ENCODE assay signal across 1 cellular context in the genomic region with DNA sequence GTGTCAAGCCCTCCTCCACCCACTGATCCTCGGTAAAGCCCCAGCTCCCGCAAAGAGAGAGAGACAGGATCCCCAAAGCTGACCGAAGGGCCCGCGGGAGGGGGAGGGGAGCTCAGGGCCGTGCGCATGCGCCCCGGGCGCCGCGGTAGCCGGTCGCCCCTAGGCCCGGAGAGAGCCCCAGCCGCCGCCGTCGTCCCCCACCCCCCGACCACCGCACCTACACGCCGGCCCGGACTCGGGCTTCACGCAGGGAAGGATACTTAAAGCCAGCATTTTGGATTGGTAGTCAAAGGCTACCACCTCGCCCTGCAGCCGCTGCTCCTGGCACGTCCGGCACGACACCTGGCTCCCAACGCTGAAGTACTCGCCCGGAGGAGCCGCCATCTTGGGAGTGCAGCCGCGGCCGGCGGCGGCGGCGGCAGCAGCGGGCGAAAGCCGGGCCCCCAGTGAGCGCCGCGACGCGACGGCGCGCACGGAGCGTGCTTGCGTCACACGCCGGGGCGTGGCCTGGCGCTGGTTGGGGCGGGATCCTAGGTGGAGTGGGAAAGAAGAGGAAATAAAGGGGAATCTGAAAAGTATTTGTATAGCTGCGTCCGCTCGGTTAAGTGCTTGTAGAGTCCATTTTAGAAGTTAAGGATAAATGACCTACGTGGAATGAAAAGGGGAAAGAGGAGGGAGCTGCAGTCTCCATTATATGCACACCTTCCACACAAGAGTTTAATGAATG.
TF ChIP-seq lines count a peak whose summit lies in the region.

A gene (minus strand): TSS at position 468 of the 727 bp plus-strand sequence. CDS start 84 bp downstream, at position 384.

TF ChIP-seq in HepG2, 621 proteins besides CTCF, POLR2A, EP300 and RAD21 (continued from another document and continues in another):
- TF ChIP-seq ZNF337 (CRISPR knock-in tag; IDR thresholded peaks at IDR 0.05; ENCODE audit: borderline replicate concordance, low read depth) = 0 out of 2 replicates have a peak, but pooled peaks have one; percentile 55
- no peak for TF ChIP-seq ARNT (IDR thresholded peaks at IDR 0.05)
- TF ChIP-seq PCBP2 (optimal IDR thresholded peaks at IDR 0.05; ENCODE audit: low read depth, low read length, poor library complexity, severe bottlenecking) = no peak
- no peak for TF ChIP-seq PITX1 (CRISPR knock-in tag; IDR thresholded peaks at IDR 0.05)
- peak; percentile 88 for TF ChIP-seq AGO2 (optimal IDR thresholded peaks at IDR 0.05; ENCODE audit: low read depth, low read length)
- no peak for TF ChIP-seq ZNF234 (CRISPR knock-in tag; conservative IDR thresholded peaks at IDR 0.05)
- TF ChIP-seq ZNF451 (CRISPR knock-in tag; IDR thresholded peaks at IDR 0.05) = peak; percentile 74
- TF ChIP-seq, protein P1, sequence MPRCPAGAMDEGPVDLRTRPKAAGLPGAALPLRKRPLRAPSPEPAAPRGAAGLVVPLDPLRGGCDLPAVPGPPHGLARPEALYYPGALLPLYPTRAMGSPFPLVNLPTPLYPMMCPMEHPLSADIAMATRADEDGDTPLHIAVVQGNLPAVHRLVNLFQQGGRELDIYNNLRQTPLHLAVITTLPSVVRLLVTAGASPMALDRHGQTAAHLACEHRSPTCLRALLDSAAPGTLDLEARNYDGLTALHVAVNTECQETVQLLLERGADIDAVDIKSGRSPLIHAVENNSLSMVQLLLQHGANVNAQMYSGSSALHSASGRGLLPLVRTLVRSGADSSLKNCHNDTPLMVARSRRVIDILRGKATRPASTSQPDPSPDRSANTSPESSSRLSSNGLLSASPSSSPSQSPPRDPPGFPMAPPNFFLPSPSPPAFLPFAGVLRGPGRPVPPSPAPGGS (CRISPR knock-in tag; IDR thresholded peaks at IDR 0.05) = peak; percentile 79; the same call in 1 of the 2 replicates
- TF ChIP-seq ZBTB21 (CRISPR knock-in tag; IDR thresholded peaks at IDR 0.05) = no peak
- 0 out of 2 replicates have a peak, but pooled peaks have one; percentile 35 for TF ChIP-seq ZNF570 (CRISPR knock-in tag; IDR thresholded peaks at IDR 0.05; ENCODE audit: borderline replicate concordance)
- peak; percentile 55 for TF ChIP-seq ZMYM4 (CRISPR knock-in tag; IDR thresholded peaks at IDR 0.05)
- no peak for TF ChIP-seq CBFB (CRISPR knock-in tag; IDR thresholded peaks at IDR 0.05)
- TF ChIP-seq, protein P2, sequence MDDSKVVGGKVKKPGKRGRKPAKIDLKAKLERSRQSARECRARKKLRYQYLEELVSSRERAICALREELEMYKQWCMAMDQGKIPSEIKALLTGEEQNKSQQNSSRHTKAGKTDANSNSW (CRISPR knock-in tag; IDR thresholded peaks at IDR 0.05; ENCODE audit: borderline replicate concordance) = no peak
- TF ChIP-seq, protein P3, sequence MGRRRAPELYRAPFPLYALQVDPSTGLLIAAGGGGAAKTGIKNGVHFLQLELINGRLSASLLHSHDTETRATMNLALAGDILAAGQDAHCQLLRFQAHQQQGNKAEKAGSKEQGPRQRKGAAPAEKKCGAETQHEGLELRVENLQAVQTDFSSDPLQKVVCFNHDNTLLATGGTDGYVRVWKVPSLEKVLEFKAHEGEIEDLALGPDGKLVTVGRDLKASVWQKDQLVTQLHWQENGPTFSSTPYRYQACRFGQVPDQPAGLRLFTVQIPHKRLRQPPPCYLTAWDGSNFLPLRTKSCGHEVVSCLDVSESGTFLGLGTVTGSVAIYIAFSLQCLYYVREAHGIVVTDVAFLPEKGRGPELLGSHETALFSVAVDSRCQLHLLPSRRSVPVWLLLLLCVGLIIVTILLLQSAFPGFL (CRISPR knock-in tag; IDR thresholded peaks at IDR 0.05) = no peak
- TF ChIP-seq TARDBP (CRISPR knock-in tag; IDR thresholded peaks at IDR 0.05) = peak; percentile 65; the same call in 1 of the 2 replicates
- TF ChIP-seq ZNF230 (CRISPR knock-in tag; IDR thresholded peaks at IDR 0.05) = 0 out of 2 replicates have a peak, but pooled peaks have one; percentile 66
- 0 out of 2 replicates have a peak, but pooled peaks have one; percentile 11 for TF ChIP-seq POGZ (CRISPR knock-in tag; IDR thresholded peaks at IDR 0.05)
- TF ChIP-seq ZKSCAN1 (IDR thresholded peaks at IDR 0.05; ENCODE audit: low read length) = no peak
- no peak for TF ChIP-seq SP140L (CRISPR knock-in tag; IDR thresholded peaks at IDR 0.05; ENCODE audit: borderline replicate concordance)
- TF ChIP-seq, protein P4, sequence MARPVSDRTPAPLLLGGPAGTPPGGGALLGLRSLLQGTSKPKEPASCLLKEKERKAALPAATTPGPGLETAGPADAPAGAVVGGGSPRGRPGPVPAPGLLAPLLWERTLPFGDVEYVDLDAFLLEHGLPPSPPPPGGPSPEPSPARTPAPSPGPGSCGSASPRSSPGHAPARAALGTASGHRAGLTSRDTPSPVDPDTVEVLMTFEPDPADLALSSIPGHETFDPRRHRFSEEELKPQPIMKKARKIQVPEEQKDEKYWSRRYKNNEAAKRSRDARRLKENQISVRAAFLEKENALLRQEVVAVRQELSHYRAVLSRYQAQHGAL (CRISPR knock-in tag; IDR thresholded peaks at IDR 0.05; ENCODE audit: not compliant biosample characterization) = no peak
- TF ChIP-seq, protein P5, sequence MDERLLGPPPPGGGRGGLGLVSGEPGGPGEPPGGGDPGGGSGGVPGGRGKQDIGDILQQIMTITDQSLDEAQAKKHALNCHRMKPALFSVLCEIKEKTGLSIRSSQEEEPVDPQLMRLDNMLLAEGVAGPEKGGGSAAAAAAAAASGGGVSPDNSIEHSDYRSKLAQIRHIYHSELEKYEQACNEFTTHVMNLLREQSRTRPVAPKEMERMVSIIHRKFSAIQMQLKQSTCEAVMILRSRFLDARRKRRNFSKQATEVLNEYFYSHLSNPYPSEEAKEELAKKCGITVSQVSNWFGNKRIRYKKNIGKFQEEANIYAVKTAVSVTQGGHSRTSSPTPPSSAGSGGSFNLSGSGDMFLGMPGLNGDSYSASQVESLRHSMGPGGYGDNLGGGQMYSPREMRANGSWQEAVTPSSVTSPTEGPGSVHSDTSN (CRISPR knock-in tag; IDR thresholded peaks at IDR 0.05) = no peak
- TF ChIP-seq ZNF703 (CRISPR knock-in tag; IDR thresholded peaks at IDR 0.05; ENCODE audit: borderline replicate concordance) = 0 out of 2 replicates have a peak, but pooled peaks have one; percentile 24
- TF ChIP-seq ETV5 (CRISPR knock-in tag; IDR thresholded peaks at IDR 0.05; ENCODE audit: borderline replicate concordance) = no peak; the same call in 1 of the 2 replicates
- no peak for TF ChIP-seq KMT2B (CRISPR knock-in tag; IDR thresholded peaks at IDR 0.05)
- no peak for TF ChIP-seq ZNF260 (CRISPR knock-in tag; IDR thresholded peaks at IDR 0.05; ENCODE audit: borderline replicate concordance, low read depth)
- TF ChIP-seq PTBP1 (IDR thresholded peaks at IDR 0.05; ENCODE audit: low read depth, low read length, poor library complexity, severe bottlenecking) = no peak
- TF ChIP-seq ZNF331 (CRISPR knock-in tag; IDR thresholded peaks at IDR 0.05) = peak; percentile 20; the same call in 1 of the 2 replicates
- no peak for TF ChIP-seq LCORL (IDR thresholded peaks at IDR 0.05)
- TF ChIP-seq LCORL (CRISPR knock-in tag; IDR thresholded peaks at IDR 0.05) = no peak
- no peak for TF ChIP-seq ZNF263 (CRISPR knock-in tag; IDR thresholded peaks at IDR 0.05)
- no peak for TF ChIP-seq PAF1 (CRISPR knock-in tag; IDR thresholded peaks at IDR 0.05)
- no peak; the same call in none of the 2 replicates for TF ChIP-seq ZNF501 (CRISPR knock-in tag; IDR thresholded peaks at IDR 0.05)
- TF ChIP-seq ZSCAN30 (CRISPR knock-in tag; IDR thresholded peaks at IDR 0.05) = no peak
- TF ChIP-seq, protein P6, sequence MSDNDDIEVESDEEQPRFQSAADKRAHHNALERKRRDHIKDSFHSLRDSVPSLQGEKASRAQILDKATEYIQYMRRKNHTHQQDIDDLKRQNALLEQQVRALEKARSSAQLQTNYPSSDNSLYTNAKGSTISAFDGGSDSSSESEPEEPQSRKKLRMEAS (IDR thresholded peaks at IDR 0.05) = peak; percentile 77
- TF ChIP-seq HOXD1 (CRISPR knock-in tag; IDR thresholded peaks at IDR 0.05) = no peak; the same call in 1 of the 2 replicates
- TF ChIP-seq HDAC1 (CRISPR knock-in tag; IDR thresholded peaks at IDR 0.05) = peak; percentile 75
- TF ChIP-seq, protein P7, sequence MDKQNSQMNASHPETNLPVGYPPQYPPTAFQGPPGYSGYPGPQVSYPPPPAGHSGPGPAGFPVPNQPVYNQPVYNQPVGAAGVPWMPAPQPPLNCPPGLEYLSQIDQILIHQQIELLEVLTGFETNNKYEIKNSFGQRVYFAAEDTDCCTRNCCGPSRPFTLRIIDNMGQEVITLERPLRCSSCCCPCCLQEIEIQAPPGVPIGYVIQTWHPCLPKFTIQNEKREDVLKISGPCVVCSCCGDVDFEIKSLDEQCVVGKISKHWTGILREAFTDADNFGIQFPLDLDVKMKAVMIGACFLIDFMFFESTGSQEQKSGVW (CRISPR knock-in tag; IDR thresholded peaks at IDR 0.05; ENCODE audit: borderline replicate concordance) = no peak
- no peak for TF ChIP-seq CC2D1A (CRISPR knock-in tag; IDR thresholded peaks at IDR 0.05)
- TF ChIP-seq, protein P8, sequence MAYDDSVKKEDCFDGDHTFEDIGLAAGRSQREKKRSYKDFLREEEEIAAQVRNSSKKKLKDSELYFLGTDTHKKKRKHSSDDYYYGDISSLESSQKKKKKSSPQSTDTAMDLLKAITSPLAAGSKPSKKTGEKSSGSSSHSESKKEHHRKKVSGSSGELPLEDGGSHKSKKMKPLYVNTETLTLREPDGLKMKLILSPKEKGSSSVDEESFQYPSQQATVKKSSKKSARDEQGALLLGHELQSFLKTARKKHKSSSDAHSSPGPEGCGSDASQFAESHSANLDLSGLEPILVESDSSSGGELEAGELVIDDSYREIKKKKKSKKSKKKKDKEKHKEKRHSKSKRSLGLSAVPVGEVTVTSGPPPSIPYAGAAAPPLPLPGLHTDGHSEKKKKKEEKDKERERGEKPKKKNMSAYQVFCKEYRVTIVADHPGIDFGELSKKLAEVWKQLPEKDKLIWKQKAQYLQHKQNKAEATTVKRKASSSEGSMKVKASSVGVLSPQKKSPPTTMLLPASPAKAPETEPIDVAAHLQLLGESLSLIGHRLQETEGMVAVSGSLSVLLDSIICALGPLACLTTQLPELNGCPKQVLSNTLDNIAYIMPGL (CRISPR knock-in tag; IDR thresholded peaks at IDR 0.05; ENCODE audit: borderline replicate concordance in 1 of 2, low read depth in 1 of 2) = peak in 1 of 2 experiments; percentile 83; a peak in 2 of 4 replicates
- TF ChIP-seq ZNF567 (CRISPR knock-in tag; IDR thresholded peaks at IDR 0.05; ENCODE audit: borderline replicate concordance) = no peak
- peak; percentile 37; the same call in 1 of the 2 replicates for TF ChIP-seq GATAD1 (CRISPR knock-in tag; IDR thresholded peaks at IDR 0.05)
- TF ChIP-seq ELF1 (CRISPR knock-in tag; IDR thresholded peaks at IDR 0.05) = peak; percentile 37; the same call in 1 of the 2 replicates
- no peak for TF ChIP-seq BCL6 (CRISPR knock-in tag; IDR thresholded peaks at IDR 0.05)
- TF ChIP-seq, protein P9, sequence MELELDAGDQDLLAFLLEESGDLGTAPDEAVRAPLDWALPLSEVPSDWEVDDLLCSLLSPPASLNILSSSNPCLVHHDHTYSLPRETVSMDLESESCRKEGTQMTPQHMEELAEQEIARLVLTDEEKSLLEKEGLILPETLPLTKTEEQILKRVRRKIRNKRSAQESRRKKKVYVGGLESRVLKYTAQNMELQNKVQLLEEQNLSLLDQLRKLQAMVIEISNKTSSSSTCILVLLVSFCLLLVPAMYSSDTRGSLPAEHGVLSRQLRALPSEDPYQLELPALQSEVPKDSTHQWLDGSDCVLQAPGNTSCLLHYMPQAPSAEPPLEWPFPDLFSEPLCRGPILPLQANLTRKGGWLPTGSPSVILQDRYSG (CRISPR knock-in tag; IDR thresholded peaks at IDR 0.05) = 0 out of 2 replicates have a peak, but pooled peaks have one; percentile 29
- no peak for TF ChIP-seq ZNF615 (CRISPR knock-in tag; IDR thresholded peaks at IDR 0.05; ENCODE audit: borderline replicate concordance)
- no peak for TF ChIP-seq SATB2 (CRISPR knock-in tag; IDR thresholded peaks at IDR 0.05)
- no peak; the same call in 1 of the 2 replicates for TF ChIP-seq NCOA2 (CRISPR knock-in tag; IDR thresholded peaks at IDR 0.05)
- TF ChIP-seq RFX1 (IDR thresholded peaks at IDR 0.05) = no peak
- TF ChIP-seq ZNF768 (CRISPR knock-in tag; IDR thresholded peaks at IDR 0.05) = 0 out of 2 replicates have a peak, but pooled peaks have one; percentile 19
- TF ChIP-seq POLR2AphosphoS5 (IDR thresholded peaks at IDR 0.05; ENCODE audit: low read depth, low read length) = peak; percentile 80
- TF ChIP-seq BHLHE40 (IDR thresholded peaks at IDR 0.05; ENCODE audit: low read length) = peak; percentile 22; the same call in 1 of the 2 replicates
- no peak for TF ChIP-seq KLF9 (CRISPR knock-in tag; IDR thresholded peaks at IDR 0.05; ENCODE audit: low read depth)
- TF ChIP-seq ASH2L (IDR thresholded peaks at IDR 0.05; ENCODE audit: insufficient read length, low read depth, low read length) = peak; percentile 91
- TF ChIP-seq ZNF256 (CRISPR knock-in tag; conservative IDR thresholded peaks at IDR 0.05) = no peak; the same call in 1 of the 2 replicates
- no peak for TF ChIP-seq HIVEP1 (CRISPR knock-in tag; IDR thresholded peaks at IDR 0.05)
- TF ChIP-seq, protein P10, sequence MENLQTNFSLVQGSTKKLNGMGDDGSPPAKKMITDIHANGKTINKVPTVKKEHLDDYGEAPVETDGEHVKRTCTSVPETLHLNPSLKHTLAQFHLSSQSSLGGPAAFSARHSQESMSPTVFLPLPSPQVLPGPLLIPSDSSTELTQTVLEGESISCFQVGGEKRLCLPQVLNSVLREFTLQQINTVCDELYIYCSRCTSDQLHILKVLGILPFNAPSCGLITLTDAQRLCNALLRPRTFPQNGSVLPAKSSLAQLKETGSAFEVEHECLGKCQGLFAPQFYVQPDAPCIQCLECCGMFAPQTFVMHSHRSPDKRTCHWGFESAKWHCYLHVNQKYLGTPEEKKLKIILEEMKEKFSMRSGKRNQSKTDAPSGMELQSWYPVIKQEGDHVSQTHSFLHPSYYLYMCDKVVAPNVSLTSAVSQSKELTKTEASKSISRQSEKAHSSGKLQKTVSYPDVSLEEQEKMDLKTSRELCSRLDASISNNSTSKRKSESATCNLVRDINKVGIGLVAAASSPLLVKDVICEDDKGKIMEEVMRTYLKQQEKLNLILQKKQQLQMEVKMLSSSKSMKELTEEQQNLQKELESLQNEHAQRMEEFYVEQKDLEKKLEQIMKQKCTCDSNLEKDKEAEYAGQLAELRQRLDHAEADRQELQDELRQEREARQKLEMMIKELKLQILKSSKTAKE (CRISPR knock-in tag; IDR thresholded peaks at IDR 0.05; ENCODE audit: borderline replicate concordance) = no peak
- no peak for TF ChIP-seq GATA4 (IDR thresholded peaks at IDR 0.05; ENCODE audit: borderline replicate concordance, low read depth)
- TF ChIP-seq, protein P11, sequence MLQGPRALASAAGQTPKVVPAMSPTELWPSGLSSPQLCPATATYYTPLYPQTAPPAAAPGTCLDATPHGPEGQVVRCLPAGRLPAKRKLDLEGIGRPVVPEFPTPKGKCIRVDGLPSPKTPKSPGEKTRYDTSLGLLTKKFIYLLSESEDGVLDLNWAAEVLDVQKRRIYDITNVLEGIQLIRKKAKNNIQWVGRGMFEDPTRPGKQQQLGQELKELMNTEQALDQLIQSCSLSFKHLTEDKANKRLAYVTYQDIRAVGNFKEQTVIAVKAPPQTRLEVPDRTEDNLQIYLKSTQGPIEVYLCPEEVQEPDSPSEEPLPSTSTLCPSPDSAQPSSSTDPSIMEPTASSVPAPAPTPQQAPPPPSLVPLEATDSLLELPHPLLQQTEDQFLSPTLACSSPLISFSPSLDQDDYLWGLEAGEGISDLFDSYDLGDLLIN (CRISPR knock-in tag; IDR thresholded peaks at IDR 0.05; ENCODE audit: borderline replicate concordance) = no peak
- TF ChIP-seq ZNF138 (CRISPR knock-in tag; IDR thresholded peaks at IDR 0.05; ENCODE audit: low read depth) = no peak
- no peak for TF ChIP-seq RBAK (CRISPR knock-in tag; IDR thresholded peaks at IDR 0.05)
